In the genomic region with DNA sequence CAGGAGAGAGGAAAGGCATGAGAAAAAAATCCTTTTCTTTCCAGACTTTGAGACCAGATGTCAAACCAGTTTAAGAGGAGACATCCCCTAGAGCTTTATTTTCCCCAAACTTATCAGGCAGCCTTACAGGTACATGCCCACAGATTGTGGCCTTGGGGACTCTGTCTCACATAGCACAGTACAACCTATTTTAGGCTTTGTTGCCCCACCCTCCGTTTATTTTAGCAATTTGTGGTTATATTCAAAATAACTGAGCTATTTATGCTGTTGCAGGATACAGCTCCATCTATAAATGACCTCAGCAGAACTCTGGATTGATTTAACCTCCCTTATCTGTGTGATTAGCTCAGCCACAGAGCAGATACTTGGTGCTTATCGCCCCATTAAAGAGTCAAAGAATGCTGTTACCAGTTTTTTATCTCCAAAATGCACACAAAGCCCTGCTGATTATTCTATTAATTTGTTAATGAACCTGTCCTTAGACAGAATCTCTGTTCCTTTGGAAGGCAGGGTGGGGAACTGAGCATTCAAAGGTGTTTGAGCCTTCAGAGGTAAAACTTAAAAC, we compare ENCODE assay signal across 20 cellular contexts.
"Had no signal": no experiment of that assay in that cellular context is flagged by ENCODE, and none has a peak within 500 bp of the region (broad histone marks: within the 10 kb centered on the region; RNA-seq: fewer than 3 reads in every experiment).

No MANE protein-coding gene starts in this region.

- H3K4me3 ChIP-seq: MG63 had no signal

- DNase-seq: IMR-90; Karpas-422; KG1; MG63; NCI-H1092 treated with DMSO at 0.1 percent for 48 hours; NCI-H1436; NCI-H187; NCI-H2029; NCI-H2081 treated with DMSO at 0.1 percent for 48 hours; NCI-H2171; NCI-H226; NCI-H524; NCI-H69; NCI-H774; NK-92 treated with Interleukin-12 subunit alpha and Interleukin-12 subunit beta, amount 100 ng/mL, for 24 hours; PC-3; SHP77 had no signal

- H3K27me3 ChIP-seq: MG63 had no signal

- H3K9me3 ChIP-seq: MG63 had no signal

- H3K36me3 ChIP-seq: MG63 had no signal

- ATAC-seq: HepG2, Panc1, PC-3 had no signal

- H3K27ac ChIP-seq: RWPE1 had no signal
